1 cellular context compared by ENCODE assay signal in the genomic region with DNA sequence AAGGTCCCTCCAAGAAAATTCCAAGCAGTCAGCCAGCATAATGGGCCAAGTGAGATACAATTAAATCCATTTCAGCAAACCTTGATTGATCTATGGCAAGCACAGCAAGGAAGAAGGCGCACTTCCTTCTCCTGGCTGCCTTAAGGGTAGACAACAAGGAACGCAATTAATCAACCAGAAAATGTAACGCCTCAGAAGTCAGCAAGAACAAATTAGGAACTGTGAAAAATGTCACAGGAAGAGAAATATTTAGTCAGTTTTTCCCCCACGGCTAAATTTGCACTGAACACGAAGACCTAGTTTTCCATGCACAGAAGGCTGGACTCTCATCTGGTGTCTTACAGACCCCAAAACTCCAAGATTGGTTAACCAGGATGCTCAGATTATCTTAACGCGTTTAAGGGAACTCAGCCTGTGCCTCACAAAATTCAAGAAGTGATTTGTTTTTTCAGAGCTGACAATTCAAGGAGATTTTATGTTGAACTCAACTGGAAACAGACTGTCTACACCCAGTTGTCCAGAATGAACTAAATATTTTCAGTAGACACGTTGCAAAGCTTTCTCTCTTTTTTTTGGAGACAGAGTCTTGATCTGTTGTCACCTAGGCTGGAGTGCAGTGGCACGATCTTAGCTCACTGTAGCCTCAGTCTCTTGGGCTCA.
TF ChIP-seq lines count a peak whose summit lies in the region.

No MANE protein-coding gene starts in this region.

TF ChIP-seq in GM12878, 131 proteins besides CTCF, POLR2A, EP300 and RAD21 (continued from another document and continues in another):
- TF ChIP-seq KLF5 (IDR thresholded peaks at IDR 0.05; ENCODE audit: partially characterized antibody) (no peak), BHLHE40 (IDR thresholded peaks at IDR 0.05; ENCODE audit: borderline replicate concordance in 1 of 2, low read depth in 2 of 2, low read length in 1 of 2) (0 out of 4 replicates have a peak, but pooled peaks of 1 of the 2 experiments have one; percentile 24), GATAD2B (conservative IDR thresholded peaks at IDR 0.05; ENCODE audit: low read depth) (no peak; the same call in 1 of the 2 replicates), HDAC2 (IDR thresholded peaks at IDR 0.05) (no peak), POLR2AphosphoS2 (IDR thresholded peaks at IDR 0.05; ENCODE audit: low read depth, low read length) (no peak), YY1 (IDR thresholded peaks at IDR 0.05; ENCODE audit: low read depth, low read length) (no peak), SMC3 (IDR thresholded peaks at IDR 0.05; ENCODE audit: borderline replicate concordance, low read length) (no peak), TCF12 (IDR thresholded peaks at IDR 0.05; ENCODE audit: low read depth, low read length) (no peak), CREM (IDR thresholded peaks at IDR 0.05; ENCODE audit: low read depth) (no peak), LARP7 (IDR thresholded peaks at IDR 0.05) (no peak), MXI1 (IDR thresholded peaks at IDR 0.05; ENCODE audit: low read depth, low read length) (peak; percentile 95), ZNF384 (IDR thresholded peaks at IDR 0.05; ENCODE audit: borderline replicate concordance, low read depth, low read length) (0 out of 2 replicates have a peak, but pooled peaks have one; percentile 34), RAD51 (IDR thresholded peaks at IDR 0.05) (no peak), SPI1 (IDR thresholded peaks at IDR 0.05; ENCODE audit: borderline replicate concordance, insufficient read depth, low read depth, low read length) (peak; percentile 80), POLR2AphosphoS5 (IDR thresholded peaks at IDR 0.05; ENCODE audit: low read length) (peak; percentile 44; the same call in 1 of the 2 replicates), CEBPB (IDR thresholded peaks at IDR 0.05; ENCODE audit: borderline replicate concordance in 1 of 2, low read depth in 2 of 2, low read length in 2 of 2) (no peak), PML (IDR thresholded peaks at IDR 0.05; ENCODE audit: low read length) (peak; percentile 65; the same call in 1 of the 2 replicates), NBN (IDR thresholded peaks at IDR 0.05) (no peak), CHD4 (IDR thresholded peaks at IDR 0.05) (no peak), NRF1 (conservative IDR thresholded peaks at IDR 0.05; ENCODE audit: low read depth, low read length) (no peak), CBX5 (IDR thresholded peaks at IDR 0.05; ENCODE audit: low read depth) (no peak), ATF7 (IDR thresholded peaks at IDR 0.05; ENCODE audit: low read depth) (no peak), ZNF622 (IDR thresholded peaks at IDR 0.05) (no peak), IKZF1 (conservative IDR thresholded peaks at IDR 0.05) (peak; percentile 67), MTA2 (IDR thresholded peaks at IDR 0.05; ENCODE audit: low read depth) (peak; percentile 82), ETV6 (conservative IDR thresholded peaks at IDR 0.05 in 1 of 2, IDR thresholded peaks at IDR 0.05 in 1 of 2; ENCODE audit: borderline replicate concordance in 1 of 2, low read depth in 1 of 2) (no peak), SREBF1 (IDR thresholded peaks at IDR 0.05; ENCODE audit: low read length) (no peak), CBFB (IDR thresholded peaks at IDR 0.05; ENCODE audit: low read depth) (no peak), SIX5 (IDR thresholded peaks at IDR 0.05; ENCODE audit: low read depth, low read length, severe bottlenecking) (no peak), YBX1 (IDR thresholded peaks at IDR 0.05) (no peak), MYB (IDR thresholded peaks at IDR 0.05; ENCODE audit: borderline replicate concordance, low read depth, low read length) (no peak), KDM1A (IDR thresholded peaks at IDR 0.05; ENCODE audit: borderline replicate concordance) (no peak), DPF2 (IDR thresholded peaks at IDR 0.05) (peak; percentile 62; the same call in 1 of the 2 replicates), ZSCAN29 (IDR thresholded peaks at IDR 0.05) (no peak), ZZZ3 (IDR thresholded peaks at IDR 0.05; ENCODE audit: control insufficient read depth, insufficient read length, low read depth) (no peak), SMAD5 (IDR thresholded peaks at IDR 0.05; ENCODE audit: low read depth) (no peak), BCL11A (IDR thresholded peaks at IDR 0.05; ENCODE audit: low read depth, low read length) (0 out of 2 replicates have a peak, but pooled peaks have one; percentile 32), WRNIP1 (IDR thresholded peaks at IDR 0.05; ENCODE audit: borderline replicate concordance, low read depth, low read length) (no peak), FOXM1 (IDR thresholded peaks at IDR 0.05; ENCODE audit: low read depth, low read length) (peak; percentile 36; the same call in 1 of the 2 replicates), TCF7 (IDR thresholded peaks at IDR 0.05; ENCODE audit: borderline replicate concordance) (no peak)
- TF ChIP-seq, protein P1, sequence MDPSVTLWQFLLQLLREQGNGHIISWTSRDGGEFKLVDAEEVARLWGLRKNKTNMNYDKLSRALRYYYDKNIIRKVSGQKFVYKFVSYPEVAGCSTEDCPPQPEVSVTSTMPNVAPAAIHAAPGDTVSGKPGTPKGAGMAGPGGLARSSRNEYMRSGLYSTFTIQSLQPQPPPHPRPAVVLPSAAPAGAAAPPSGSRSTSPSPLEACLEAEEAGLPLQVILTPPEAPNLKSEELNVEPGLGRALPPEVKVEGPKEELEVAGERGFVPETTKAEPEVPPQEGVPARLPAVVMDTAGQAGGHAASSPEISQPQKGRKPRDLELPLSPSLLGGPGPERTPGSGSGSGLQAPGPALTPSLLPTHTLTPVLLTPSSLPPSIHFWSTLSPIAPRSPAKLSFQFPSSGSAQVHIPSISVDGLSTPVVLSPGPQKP (IDR thresholded peaks at IDR 0.05; ENCODE audit: low read depth, low read length) = no peak
- TF ChIP-seq, protein P2, sequence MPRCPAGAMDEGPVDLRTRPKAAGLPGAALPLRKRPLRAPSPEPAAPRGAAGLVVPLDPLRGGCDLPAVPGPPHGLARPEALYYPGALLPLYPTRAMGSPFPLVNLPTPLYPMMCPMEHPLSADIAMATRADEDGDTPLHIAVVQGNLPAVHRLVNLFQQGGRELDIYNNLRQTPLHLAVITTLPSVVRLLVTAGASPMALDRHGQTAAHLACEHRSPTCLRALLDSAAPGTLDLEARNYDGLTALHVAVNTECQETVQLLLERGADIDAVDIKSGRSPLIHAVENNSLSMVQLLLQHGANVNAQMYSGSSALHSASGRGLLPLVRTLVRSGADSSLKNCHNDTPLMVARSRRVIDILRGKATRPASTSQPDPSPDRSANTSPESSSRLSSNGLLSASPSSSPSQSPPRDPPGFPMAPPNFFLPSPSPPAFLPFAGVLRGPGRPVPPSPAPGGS (IDR thresholded peaks at IDR 0.05; ENCODE audit: borderline replicate concordance, insufficient read depth, low read depth, low read length, poor library complexity, severe bottlenecking) = peak; percentile 49
- TF ChIP-seq, protein P3, sequence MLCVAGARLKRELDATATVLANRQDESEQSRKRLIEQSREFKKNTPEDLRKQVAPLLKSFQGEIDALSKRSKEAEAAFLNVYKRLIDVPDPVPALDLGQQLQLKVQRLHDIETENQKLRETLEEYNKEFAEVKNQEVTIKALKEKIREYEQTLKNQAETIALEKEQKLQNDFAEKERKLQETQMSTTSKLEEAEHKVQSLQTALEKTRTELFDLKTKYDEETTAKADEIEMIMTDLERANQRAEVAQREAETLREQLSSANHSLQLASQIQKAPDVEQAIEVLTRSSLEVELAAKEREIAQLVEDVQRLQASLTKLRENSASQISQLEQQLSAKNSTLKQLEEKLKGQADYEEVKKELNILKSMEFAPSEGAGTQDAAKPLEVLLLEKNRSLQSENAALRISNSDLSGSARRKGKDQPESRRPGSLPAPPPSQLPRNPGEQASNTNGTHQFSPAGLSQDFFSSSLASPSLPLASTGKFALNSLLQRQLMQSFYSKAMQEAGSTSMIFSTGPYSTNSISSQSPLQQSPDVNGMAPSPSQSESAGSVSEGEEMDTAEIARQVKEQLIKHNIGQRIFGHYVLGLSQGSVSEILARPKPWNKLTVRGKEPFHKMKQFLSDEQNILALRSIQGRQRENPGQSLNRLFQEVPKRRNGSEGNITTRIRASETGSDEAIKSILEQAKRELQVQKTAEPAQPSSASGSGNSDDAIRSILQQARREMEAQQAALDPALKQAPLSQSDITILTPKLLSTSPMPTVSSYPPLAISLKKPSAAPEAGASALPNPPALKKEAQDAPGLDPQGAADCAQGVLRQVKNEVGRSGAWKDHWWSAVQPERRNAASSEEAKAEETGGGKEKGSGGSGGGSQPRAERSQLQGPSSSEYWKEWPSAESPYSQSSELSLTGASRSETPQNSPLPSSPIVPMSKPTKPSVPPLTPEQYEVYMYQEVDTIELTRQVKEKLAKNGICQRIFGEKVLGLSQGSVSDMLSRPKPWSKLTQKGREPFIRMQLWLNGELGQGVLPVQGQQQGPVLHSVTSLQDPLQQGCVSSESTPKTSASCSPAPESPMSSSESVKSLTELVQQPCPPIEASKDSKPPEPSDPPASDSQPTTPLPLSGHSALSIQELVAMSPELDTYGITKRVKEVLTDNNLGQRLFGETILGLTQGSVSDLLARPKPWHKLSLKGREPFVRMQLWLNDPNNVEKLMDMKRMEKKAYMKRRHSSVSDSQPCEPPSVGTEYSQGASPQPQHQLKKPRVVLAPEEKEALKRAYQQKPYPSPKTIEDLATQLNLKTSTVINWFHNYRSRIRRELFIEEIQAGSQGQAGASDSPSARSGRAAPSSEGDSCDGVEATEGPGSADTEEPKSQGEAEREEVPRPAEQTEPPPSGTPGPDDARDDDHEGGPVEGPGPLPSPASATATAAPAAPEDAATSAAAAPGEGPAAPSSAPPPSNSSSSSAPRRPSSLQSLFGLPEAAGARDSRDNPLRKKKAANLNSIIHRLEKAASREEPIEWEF (IDR thresholded peaks at IDR 0.05; ENCODE audit: insufficient replicate concordance, low read depth, low read length) = peak; percentile 84
- TF ChIP-seq, protein P4, sequence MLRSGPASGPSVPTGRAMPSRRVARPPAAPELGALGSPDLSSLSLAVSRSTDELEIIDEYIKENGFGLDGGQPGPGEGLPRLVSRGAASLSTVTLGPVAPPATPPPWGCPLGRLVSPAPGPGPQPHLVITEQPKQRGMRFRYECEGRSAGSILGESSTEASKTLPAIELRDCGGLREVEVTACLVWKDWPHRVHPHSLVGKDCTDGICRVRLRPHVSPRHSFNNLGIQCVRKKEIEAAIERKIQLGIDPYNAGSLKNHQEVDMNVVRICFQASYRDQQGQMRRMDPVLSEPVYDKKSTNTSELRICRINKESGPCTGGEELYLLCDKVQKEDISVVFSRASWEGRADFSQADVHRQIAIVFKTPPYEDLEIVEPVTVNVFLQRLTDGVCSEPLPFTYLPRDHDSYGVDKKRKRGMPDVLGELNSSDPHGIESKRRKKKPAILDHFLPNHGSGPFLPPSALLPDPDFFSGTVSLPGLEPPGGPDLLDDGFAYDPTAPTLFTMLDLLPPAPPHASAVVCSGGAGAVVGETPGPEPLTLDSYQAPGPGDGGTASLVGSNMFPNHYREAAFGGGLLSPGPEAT (IDR thresholded peaks at IDR 0.05; ENCODE audit: low read depth) = peak; percentile 80
- TF ChIP-seq, protein P5, sequence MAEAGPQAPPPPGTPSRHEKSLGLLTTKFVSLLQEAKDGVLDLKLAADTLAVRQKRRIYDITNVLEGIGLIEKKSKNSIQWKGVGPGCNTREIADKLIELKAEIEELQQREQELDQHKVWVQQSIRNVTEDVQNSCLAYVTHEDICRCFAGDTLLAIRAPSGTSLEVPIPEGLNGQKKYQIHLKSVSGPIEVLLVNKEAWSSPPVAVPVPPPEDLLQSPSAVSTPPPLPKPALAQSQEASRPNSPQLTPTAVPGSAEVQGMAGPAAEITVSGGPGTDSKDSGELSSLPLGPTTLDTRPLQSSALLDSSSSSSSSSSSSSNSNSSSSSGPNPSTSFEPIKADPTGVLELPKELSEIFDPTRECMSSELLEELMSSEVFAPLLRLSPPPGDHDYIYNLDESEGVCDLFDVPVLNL (IDR thresholded peaks at IDR 0.05; ENCODE audit: low read depth, low read length) = no peak
- TF ChIP-seq, protein P6, sequence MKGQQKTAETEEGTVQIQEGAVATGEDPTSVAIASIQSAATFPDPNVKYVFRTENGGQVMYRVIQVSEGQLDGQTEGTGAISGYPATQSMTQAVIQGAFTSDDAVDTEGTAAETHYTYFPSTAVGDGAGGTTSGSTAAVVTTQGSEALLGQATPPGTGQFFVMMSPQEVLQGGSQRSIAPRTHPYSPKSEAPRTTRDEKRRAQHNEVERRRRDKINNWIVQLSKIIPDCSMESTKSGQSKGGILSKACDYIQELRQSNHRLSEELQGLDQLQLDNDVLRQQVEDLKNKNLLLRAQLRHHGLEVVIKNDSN (IDR thresholded peaks at IDR 0.05; ENCODE audit: borderline replicate concordance, extremely low read length, insufficient read depth, low read depth, low read length) = no peak
- TF ChIP-seq, protein P7, sequence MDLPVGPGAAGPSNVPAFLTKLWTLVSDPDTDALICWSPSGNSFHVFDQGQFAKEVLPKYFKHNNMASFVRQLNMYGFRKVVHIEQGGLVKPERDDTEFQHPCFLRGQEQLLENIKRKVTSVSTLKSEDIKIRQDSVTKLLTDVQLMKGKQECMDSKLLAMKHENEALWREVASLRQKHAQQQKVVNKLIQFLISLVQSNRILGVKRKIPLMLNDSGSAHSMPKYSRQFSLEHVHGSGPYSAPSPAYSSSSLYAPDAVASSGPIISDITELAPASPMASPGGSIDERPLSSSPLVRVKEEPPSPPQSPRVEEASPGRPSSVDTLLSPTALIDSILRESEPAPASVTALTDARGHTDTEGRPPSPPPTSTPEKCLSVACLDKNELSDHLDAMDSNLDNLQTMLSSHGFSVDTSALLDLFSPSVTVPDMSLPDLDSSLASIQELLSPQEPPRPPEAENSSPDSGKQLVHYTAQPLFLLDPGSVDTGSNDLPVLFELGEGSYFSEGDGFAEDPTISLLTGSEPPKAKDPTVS (IDR thresholded peaks at IDR 0.05; ENCODE audit: low read depth, low read length) = no peak
- TF ChIP-seq, protein P8, sequence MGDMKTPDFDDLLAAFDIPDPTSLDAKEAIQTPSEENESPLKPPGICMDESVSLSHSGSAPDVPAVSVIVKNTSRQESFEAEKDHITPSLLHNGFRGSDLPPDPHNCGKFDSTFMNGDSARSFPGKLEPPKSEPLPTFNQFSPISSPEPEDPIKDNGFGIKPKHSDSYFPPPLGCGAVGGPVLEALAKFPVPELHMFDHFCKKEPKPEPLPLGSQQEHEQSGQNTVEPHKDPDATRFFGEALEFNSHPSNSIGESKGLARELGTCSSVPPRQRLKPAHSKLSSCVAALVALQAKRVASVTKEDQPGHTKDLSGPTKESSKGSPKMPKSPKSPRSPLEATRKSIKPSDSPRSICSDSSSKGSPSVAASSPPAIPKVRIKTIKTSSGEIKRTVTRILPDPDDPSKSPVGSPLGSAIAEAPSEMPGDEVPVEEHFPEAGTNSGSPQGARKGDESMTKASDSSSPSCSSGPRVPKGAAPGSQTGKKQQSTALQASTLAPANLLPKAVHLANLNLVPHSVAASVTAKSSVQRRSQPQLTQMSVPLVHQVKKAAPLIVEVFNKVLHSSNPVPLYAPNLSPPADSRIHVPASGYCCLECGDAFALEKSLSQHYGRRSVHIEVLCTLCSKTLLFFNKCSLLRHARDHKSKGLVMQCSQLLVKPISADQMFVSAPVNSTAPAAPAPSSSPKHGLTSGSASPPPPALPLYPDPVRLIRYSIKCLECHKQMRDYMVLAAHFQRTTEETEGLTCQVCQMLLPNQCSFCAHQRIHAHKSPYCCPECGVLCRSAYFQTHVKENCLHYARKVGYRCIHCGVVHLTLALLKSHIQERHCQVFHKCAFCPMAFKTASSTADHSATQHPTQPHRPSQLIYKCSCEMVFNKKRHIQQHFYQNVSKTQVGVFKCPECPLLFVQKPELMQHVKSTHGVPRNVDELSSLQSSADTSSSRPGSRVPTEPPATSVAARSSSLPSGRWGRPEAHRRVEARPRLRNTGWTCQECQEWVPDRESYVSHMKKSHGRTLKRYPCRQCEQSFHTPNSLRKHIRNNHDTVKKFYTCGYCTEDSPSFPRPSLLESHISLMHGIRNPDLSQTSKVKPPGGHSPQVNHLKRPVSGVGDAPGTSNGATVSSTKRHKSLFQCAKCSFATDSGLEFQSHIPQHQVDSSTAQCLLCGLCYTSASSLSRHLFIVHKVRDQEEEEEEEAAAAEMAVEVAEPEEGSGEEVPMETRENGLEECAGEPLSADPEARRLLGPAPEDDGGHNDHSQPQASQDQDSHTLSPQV (IDR thresholded peaks at IDR 0.05) = no peak
